In genomic region chr11:109957000-109957399, GRCh38 we compare ENCODE assay signal across 13 cellular contexts.
A peak's percentile ranks its signal among the peaks of the same experiment; 100 is the strongest.
DNase-seq lines count a peak whose midpoint lies in the region; ATAC-seq lines count a peak whose summit lies in the region.
"Had no signal": no experiment of that assay in that cellular context is flagged by ENCODE, and none has a peak within 500 bp of the region (broad histone marks: within the 10 kb centered on the region; RNA-seq: fewer than 3 reads in every experiment).

No MANE protein-coding gene starts in this region.

- CTCF ChIA-PET in activated CD8-positive, alpha-beta memory T cell treated with anti-CD3 and anti-CD28 coated beads, Interleukin-2, amount 10 ng/mL, durations not matched to agents 7 days and 5 days (lab: Charles Lee) = interaction anchor here (1.3 kb wide), 1 partner anchor 21 kb away, joined by 3 read pairs; no protein-coding TSS in a partner anchor

- in situ Hi-C loops in G401 (cut with HindIII; ENCODE audit: low sequenced_read_pairs) = no loop called here

- DNase-seq in HUDEP-2 (lab: John Stamatoyannopoulos, UW; ENCODE audit: unreplicated experiment in 76 of 76) (no peak), G401 (ENCODE audit: low spot score) (no peak)
- DNase-seq in activated CD8-positive, alpha-beta memory T cell treated with anti-CD3 and anti-CD28 coated beads, Interleukin-2, amount 10 ng/mL, durations not matched to agents 7 days and 5 days = no peak
- DNase-seq: activated CD8-positive, alpha-beta memory T cell treated with anti-CD3 and anti-CD28 coated beads for 24 hours; DND-41; effector memory CD8-positive, alpha-beta T cell; ovary had no signal

- H3K4me3 Mint-ChIP-seq in activated CD8-positive, alpha-beta memory T cell treated with anti-CD3 and anti-CD28 coated beads, Interleukin-2, amount 10 ng/mL, durations not matched to agents 7 days and 5 days = no peak overlapping the region
- H3K4me3 Mint-ChIP-seq: CD4-positive, CD25-positive, alpha-beta regulatory T cell; effector memory CD8-positive, alpha-beta T cell had no signal

- no peaks in the 10 kb centered on the region for H3K27me3 ChIP-seq in ACC112 (ENCODE audit: insufficient read depth, low read length)
- H3K27me3 ChIP-seq: ovary had no signal

- no peaks in the 10 kb centered on the region for H3K9me3 Mint-ChIP-seq in activated CD8-positive, alpha-beta memory T cell treated with anti-CD3 and anti-CD28 coated beads, Interleukin-2, amount 10 ng/mL, durations not matched to agents 7 days and 5 days (ENCODE audit: low read depth)
- H3K9me3 Mint-ChIP-seq: CD4-positive, CD25-positive, alpha-beta regulatory T cell had no signal

- peaks cover 10% of the 10 kb centered on the region for H3K4me1 ChIP-seq in ACC112 (ENCODE audit: control insufficient read depth, insufficient read depth, low read length, unreplicated experiment)

- no peaks in the 10 kb centered on the region for H3K79me2 ChIP-seq in ACC112 (ENCODE audit: control insufficient read depth, insufficient read depth, low read length, unreplicated experiment)

- H2AFZ ChIP-seq in ACC112 (ENCODE audit: low read length, unreplicated experiment) = no peak overlapping the region

- no peaks in the 10 kb centered on the region for H3K36me3 ChIP-seq in ACC112 (ENCODE audit: insufficient read depth, low read length)
- H3K36me3 ChIP-seq: ovary had no signal

- H3K27ac Mint-ChIP-seq in activated CD8-positive, alpha-beta memory T cell treated with anti-CD3 and anti-CD28 coated beads, Interleukin-2, amount 10 ng/mL, durations not matched to agents 7 days and 5 days = no peak overlapping the region
- H3K27ac Mint-ChIP-seq: CD4-positive, CD25-positive, alpha-beta regulatory T cell; effector memory CD8-positive, alpha-beta T cell had no signal

- peaks cover 12% of the 10 kb centered on the region for H3K4me1 Mint-ChIP-seq in activated CD8-positive, alpha-beta memory T cell treated with anti-CD3 and anti-CD28 coated beads, Interleukin-2, amount 10 ng/mL, durations not matched to agents 7 days and 5 days

- H3K36me3 Mint-ChIP-seq in activated CD8-positive, alpha-beta memory T cell treated with anti-CD3 and anti-CD28 coated beads, Interleukin-2, amount 10 ng/mL, durations not matched to agents 7 days and 5 days = no peaks in the 10 kb centered on the region
- H3K36me3 Mint-ChIP-seq: CD4-positive, CD25-positive, alpha-beta regulatory T cell had no signal

- H3K27me3 Mint-ChIP-seq in activated CD8-positive, alpha-beta memory T cell treated with anti-CD3 and anti-CD28 coated beads, Interleukin-2, amount 10 ng/mL, durations not matched to agents 7 days and 5 days = peaks cover 35% of the 10 kb centered on the region

- H3K27ac ChIP-seq in ACC112 (ENCODE audit: low read depth, low read length) = no peak overlapping the region
- H3K27ac ChIP-seq: ovary had no signal

- peak; percentile 42 for ATAC-seq in GM19025 (IDR thresholded peaks at IDR 0.05; ENCODE audit: low read depth, unreplicated experiment)
- ATAC-seq in HG02642 (IDR thresholded peaks at IDR 0.05; ENCODE audit: poor library complexity, unreplicated experiment) = peak; percentile 38
- ATAC-seq in HG03342 (IDR thresholded peaks at IDR 0.05; ENCODE audit: unreplicated experiment) = peak; percentile 49
- no peak for ATAC-seq in HG03025 (IDR thresholded peaks at IDR 0.05; ENCODE audit: low FRiP score, unreplicated experiment)
- no peak for ATAC-seq in activated CD8-positive, alpha-beta memory T cell treated with anti-CD3 and anti-CD28 coated beads, Interleukin-2, amount 10 ng/mL, durations not matched to agents 7 days and 5 days
- ATAC-seq: effector memory CD8-positive, alpha-beta T cell had no signal

- peak overlapping the region; percentile 51; the same call in 1 of the 2 replicates for H3K4me3 ChIP-seq in ACC112 (ENCODE audit: low read depth, low read length)
- H3K4me3 ChIP-seq: ovary had no signal

Comparison
In these comparisons a context has a peak if more than half of its experiments do, and no peak if none do; other contexts are left out.
1. ATAC-seq: peak in GM19025 (single experiment), HG02642 (single experiment) and HG03342 (single experiment); none in HG03025 (single experiment) and activated CD8-positive, alpha-beta memory T cell treated with anti-CD3 and anti-CD28 coated beads, Interleukin-2, amount 10 ng/mL, durations not matched to agents 7 days and 5 days (single experiment).